Comparison of ENCODE assay signal across 25 cellular contexts in the genomic region with DNA sequence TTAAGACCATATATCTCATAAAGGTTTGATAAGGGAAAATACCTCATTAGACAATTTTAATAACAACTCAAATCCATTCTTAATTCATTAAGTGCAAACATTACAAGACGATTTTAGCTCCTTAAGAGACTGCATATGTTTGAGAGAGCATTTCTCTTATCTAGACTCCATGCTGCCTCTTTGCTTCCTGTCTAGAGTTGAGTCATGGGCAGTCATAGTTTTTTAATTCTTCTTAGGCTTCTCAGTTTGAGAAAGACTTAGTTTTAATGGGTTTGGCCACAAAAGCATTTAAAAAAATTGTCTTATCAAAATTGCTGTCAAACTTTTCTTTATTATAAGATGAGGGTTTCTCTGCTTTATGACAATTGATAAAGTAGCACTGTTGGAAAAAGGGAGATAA.
A peak's percentile ranks its signal among the peaks of the same experiment; 100 is the strongest.
DNase-seq lines count a peak whose midpoint lies in the region; ATAC-seq and TF ChIP-seq lines count a peak whose summit lies in the region.
"Had no signal": no experiment of that assay in that cellular context is flagged by ENCODE, and none has a peak within 500 bp of the region (broad histone marks: within the 10 kb centered on the region; RNA-seq: fewer than 3 reads in every experiment).

No MANE protein-coding gene starts in this region.

- H3K4me3 Mint-ChIP-seq in activated naive CD8-positive, alpha-beta T cell treated with anti-CD3 and anti-CD28 coated beads for 36 hours, result no peak overlapping the region
- H3K4me3 Mint-ChIP-seq: activated naive CD8-positive, alpha-beta T cell; activated T-helper 17 cell treated with anti-CD3 and anti-CD28 coated beads, Interleukin-2, amount 50 U/mL, for 72 hours; CD8-positive, alpha-beta T cell; WTC11 had no signal

- no peak overlapping the region for H3K9ac ChIP-seq in SK-N-SH

- no peak for TF ChIP-seq EP300 in SK-N-SH (IDR thresholded peaks at IDR 0.05; ENCODE audit: borderline replicate concordance in 1 of 2, low read depth in 1 of 2, low read length in 1 of 2)

- no peak overlapping the region for H3K27ac ChIP-seq in SK-N-SH (ENCODE audit: low read depth in 2 of 2, low read length in 1 of 2)
- H3K27ac ChIP-seq: 22Rv1, body of pancreas, esophagus squamous epithelium, transverse colon had no signal

- H3K9me2 ChIP-seq in SK-N-SH, result no peaks in the 10 kb centered on the region

- H2AFZ ChIP-seq in SK-N-SH (ENCODE audit: low read depth), result no peak overlapping the region

- H3K4me2 ChIP-seq in SK-N-SH, result no peak overlapping the region

- no peak for ATAC-seq in SK-N-SH treated with all-trans-retinoic acid at 6 μM for 48 hours
- ATAC-seq: activated T-helper 17 cell treated with anti-CD3 and anti-CD28 coated beads, Interleukin-2, amount 50 U/mL, for 72 hours; body of pancreas; CD8-positive, alpha-beta T cell; WTC11 had no signal

- H3K27me3 Mint-ChIP-seq in activated naive CD8-positive, alpha-beta T cell treated with anti-CD3 and anti-CD28 coated beads for 36 hours, result no peaks in the 10 kb centered on the region
- H3K27me3 Mint-ChIP-seq: activated naive CD8-positive, alpha-beta T cell; activated T-helper 17 cell treated with anti-CD3 and anti-CD28 coated beads, Interleukin-2, amount 50 U/mL, for 72 hours; progenitor cell of endocrine pancreas had no signal

- TF ChIP-seq RAD21 in SK-N-SH (IDR thresholded peaks at IDR 0.05; ENCODE audit: low read length), result no peak

- H3K27ac Mint-ChIP-seq in activated naive CD8-positive, alpha-beta T cell treated with anti-CD3 and anti-CD28 coated beads for 36 hours, result no peak overlapping the region
- H3K27ac Mint-ChIP-seq: activated naive CD8-positive, alpha-beta T cell; activated T-helper 17 cell treated with anti-CD3 and anti-CD28 coated beads, Interleukin-2, amount 50 U/mL, for 72 hours; CD8-positive, alpha-beta T cell; progenitor cell of endocrine pancreas; WTC11 had no signal

- no peaks in the 10 kb centered on the region for H3K79me2 ChIP-seq in SK-N-SH (ENCODE audit: insufficient read depth)

- H4K20me1 ChIP-seq in SK-N-SH (ENCODE audit: insufficient read depth), result no peaks in the 10 kb centered on the region

- 0% methylated on average over 1 of the region's 1 CpG for WGBS in SK-N-SH (ENCODE audit: low lambda C conversion rate)

- H3K4me1 ChIP-seq in SK-N-SH (ENCODE audit: control insufficient read depth in 1 of 2, insufficient read depth in 2 of 2, low read depth in 1 of 2, low read length in 1 of 2), result no peaks in the 10 kb centered on the region; a peak in 1 of 4 replicates
- H3K4me1 ChIP-seq: body of pancreas, esophagus squamous epithelium, transverse colon had no signal

- no peaks in the 10 kb centered on the region for H3F3A ChIP-seq in SK-N-SH (replicated peaks; ENCODE audit: insufficient read depth)

- TF ChIP-seq CTCF in SK-N-SH (IDR thresholded peaks at IDR 0.05) (no peak), fibroblast of the aortic adventitia (IDR thresholded peaks at IDR 0.05; ENCODE audit: insufficient read depth, low read length) (no peak)

- POLR2A ChIA-PET in SK-N-SH (lab: Yijun Ruan, JAX), result no interaction called here

- CTCF ChIA-PET in SK-N-SH (lab: Yijun Ruan, JAX), result no interaction called here

- H3K9me3 Mint-ChIP-seq in activated naive CD8-positive, alpha-beta T cell treated with anti-CD3 and anti-CD28 coated beads for 36 hours, result no peaks in the 10 kb centered on the region
- H3K9me3 Mint-ChIP-seq: activated T-helper 17 cell treated with anti-CD3 and anti-CD28 coated beads, Interleukin-2, amount 50 U/mL, for 72 hours; WTC11 had no signal

- H3K27me3 ChIP-seq in SK-N-SH (ENCODE audit: insufficient read depth), result no peaks in the 10 kb centered on the region
- H3K27me3 ChIP-seq: body of pancreas, esophagus squamous epithelium, transverse colon had no signal

- no peaks in the 10 kb centered on the region for H3K9me3 ChIP-seq in SK-N-SH
- H3K9me3 ChIP-seq: body of pancreas, esophagus squamous epithelium, transverse colon had no signal

- H3K36me3 ChIP-seq in SK-N-SH (replicated peaks in 1 of 2; ENCODE audit: control insufficient read depth in 1 of 2, insufficient read depth in 2 of 2, low read length in 1 of 2), result no peaks in the 10 kb centered on the region
- H3K36me3 ChIP-seq: esophagus squamous epithelium, transverse colon had no signal

- no peaks in the 10 kb centered on the region for H3K36me3 Mint-ChIP-seq in activated naive CD8-positive, alpha-beta T cell treated with anti-CD3 and anti-CD28 coated beads for 36 hours
- H3K36me3 Mint-ChIP-seq: activated naive CD8-positive, alpha-beta T cell; CD8-positive, alpha-beta T cell; WTC11 had no signal

- no peak overlapping the region for H3K4me3 ChIP-seq in SK-N-SH (ENCODE audit: low read depth in 2 of 2, low read length in 1 of 2)
- no peak overlapping the region for H3K4me3 ChIP-seq in fibroblast of the aortic adventitia (ENCODE audit: low read depth, low read length)
- H3K4me3 ChIP-seq: body of pancreas, esophagus squamous epithelium, lung, transverse colon had no signal

- H3K4me1 Mint-ChIP-seq in activated naive CD8-positive, alpha-beta T cell treated with anti-CD3 and anti-CD28 coated beads for 36 hours, result no peaks in the 10 kb centered on the region
- H3K4me1 Mint-ChIP-seq: activated T-helper 17 cell treated with anti-CD3 and anti-CD28 coated beads, Interleukin-2, amount 50 U/mL, for 72 hours had no signal

- DNase-seq in SK-N-SH (no peak), amniotic stem cell (lab: John Stamatoyannopoulos, UW) (peak; percentile 3), fibroblast of the aortic adventitia (ENCODE audit: low read depth) (peak; percentile 25), epidermal melanocyte (ENCODE audit: insufficient read length, low spot score) (no peak)
- DNase-seq in activated CD8-positive, alpha-beta memory T cell treated with anti-CD3 and anti-CD28 coated beads, Interleukin-2, amount 50 U/mL, for 4 hours, result no peak
- DNase-seq in activated naive CD8-positive, alpha-beta T cell treated with anti-CD3 and anti-CD28 coated beads for 36 hours, result no peak
- no peak for DNase-seq in activated CD4-positive, CD25-positive, alpha-beta regulatory T cell treated with anti-CD3 and anti-CD28 coated beads, Interleukin-2, amount 50 U/mL, for 72 hours
- DNase-seq: activated CD4-positive, alpha-beta T cell treated with anti-CD3 and anti-CD28 coated beads, Interleukin-2, amount 50 U/mL, for 48 hours; activated CD8-positive, alpha-beta memory T cell treated with anti-CD3 and anti-CD28 coated beads, Interleukin-2, amount 50 U/mL, for 48 hours; body of pancreas; CD8-positive, alpha-beta T cell; effector CD8-positive, alpha-beta T cell; esophagus squamous epithelium; kidney glomerular epithelial cell; MV-4-11; NCI-H524; T-helper 2 cell; transverse colon had no signal

TF ChIP-seq in SK-N-SH treated with all-trans-retinoic acid at 6 μM for 48 hours, 23 proteins besides CTCF, POLR2A, EP300 and RAD21:
- TF ChIP-seq ZNF70 (CRISPR knock-in tag; IDR thresholded peaks at IDR 0.05) (no peak), ISL1 (CRISPR knock-in tag; IDR thresholded peaks at IDR 0.05) (peak; percentile 45; the same call in 1 of the 2 replicates)

TF ChIP-seq in SK-N-SH, 30 proteins besides CTCF, POLR2A, EP300 and RAD21:
- TF ChIP-seq YY1 (IDR thresholded peaks at IDR 0.05; ENCODE audit: low read depth) (no peak), POLR2AphosphoS5 (IDR thresholded peaks at IDR 0.05; ENCODE audit: low read depth, low read length) (no peak), EZH2phosphoT487 (IDR thresholded peaks at IDR 0.05; ENCODE audit: borderline replicate concordance, low read depth) (no peak), RXRA (IDR thresholded peaks at IDR 0.05; ENCODE audit: borderline replicate concordance, low read depth) (no peak), ELF1 (IDR thresholded peaks at IDR 0.05) (no peak), FOSL2 (IDR thresholded peaks at IDR 0.05; ENCODE audit: borderline replicate concordance, low read depth) (no peak), SMC3 (IDR thresholded peaks at IDR 0.05; ENCODE audit: low read depth, low read length) (no peak), FOXM1 (IDR thresholded peaks at IDR 0.05; ENCODE audit: low read depth) (no peak), JUND (IDR thresholded peaks at IDR 0.05) (no peak), NFIC (IDR thresholded peaks at IDR 0.05; ENCODE audit: borderline replicate concordance) (no peak), MEF2A (IDR thresholded peaks at IDR 0.05; ENCODE audit: borderline replicate concordance, low read depth) (no peak), CHD2 (IDR thresholded peaks at IDR 0.05; ENCODE audit: low read length, partially characterized antibody) (no peak), TCF12 (IDR thresholded peaks at IDR 0.05) (no peak), FOXJ3 (CRISPR knock-in tag; IDR thresholded peaks at IDR 0.05) (no peak)
- TF ChIP-seq, protein P1, sequence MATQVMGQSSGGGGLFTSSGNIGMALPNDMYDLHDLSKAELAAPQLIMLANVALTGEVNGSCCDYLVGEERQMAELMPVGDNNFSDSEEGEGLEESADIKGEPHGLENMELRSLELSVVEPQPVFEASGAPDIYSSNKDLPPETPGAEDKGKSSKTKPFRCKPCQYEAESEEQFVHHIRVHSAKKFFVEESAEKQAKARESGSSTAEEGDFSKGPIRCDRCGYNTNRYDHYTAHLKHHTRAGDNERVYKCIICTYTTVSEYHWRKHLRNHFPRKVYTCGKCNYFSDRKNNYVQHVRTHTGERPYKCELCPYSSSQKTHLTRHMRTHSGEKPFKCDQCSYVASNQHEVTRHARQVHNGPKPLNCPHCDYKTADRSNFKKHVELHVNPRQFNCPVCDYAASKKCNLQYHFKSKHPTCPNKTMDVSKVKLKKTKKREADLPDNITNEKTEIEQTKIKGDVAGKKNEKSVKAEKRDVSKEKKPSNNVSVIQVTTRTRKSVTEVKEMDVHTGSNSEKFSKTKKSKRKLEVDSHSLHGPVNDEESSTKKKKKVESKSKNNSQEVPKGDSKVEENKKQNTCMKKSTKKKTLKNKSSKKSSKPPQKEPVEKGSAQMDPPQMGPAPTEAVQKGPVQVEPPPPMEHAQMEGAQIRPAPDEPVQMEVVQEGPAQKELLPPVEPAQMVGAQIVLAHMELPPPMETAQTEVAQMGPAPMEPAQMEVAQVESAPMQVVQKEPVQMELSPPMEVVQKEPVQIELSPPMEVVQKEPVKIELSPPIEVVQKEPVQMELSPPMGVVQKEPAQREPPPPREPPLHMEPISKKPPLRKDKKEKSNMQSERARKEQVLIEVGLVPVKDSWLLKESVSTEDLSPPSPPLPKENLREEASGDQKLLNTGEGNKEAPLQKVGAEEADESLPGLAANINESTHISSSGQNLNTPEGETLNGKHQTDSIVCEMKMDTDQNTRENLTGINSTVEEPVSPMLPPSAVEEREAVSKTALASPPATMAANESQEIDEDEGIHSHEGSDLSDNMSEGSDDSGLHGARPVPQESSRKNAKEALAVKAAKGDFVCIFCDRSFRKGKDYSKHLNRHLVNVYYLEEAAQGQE (IDR thresholded peaks at IDR 0.05; ENCODE audit: low read depth, low read length), result no peak
- TF ChIP-seq, protein P2, sequence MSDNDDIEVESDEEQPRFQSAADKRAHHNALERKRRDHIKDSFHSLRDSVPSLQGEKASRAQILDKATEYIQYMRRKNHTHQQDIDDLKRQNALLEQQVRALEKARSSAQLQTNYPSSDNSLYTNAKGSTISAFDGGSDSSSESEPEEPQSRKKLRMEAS (IDR thresholded peaks at IDR 0.05; ENCODE audit: low read depth), result no peak
TF ChIP-seq in SK-N-SH: peak in this region for 0.

Comparison
In these comparisons a context has a peak if more than half of its experiments do, and no peak if none do; other contexts are left out.
1. DNase-seq: peak in amniotic stem cell (single experiment) and fibroblast of the aortic adventitia (single experiment); none in SK-N-SH (single experiment), epidermal melanocyte (single experiment), activated CD8-positive, alpha-beta memory T cell treated with anti-CD3 and anti-CD28 coated beads, Interleukin-2, amount 50 U/mL, for 4 hours (single experiment), activated naive CD8-positive, alpha-beta T cell treated with anti-CD3 and anti-CD28 coated beads for 36 hours (single experiment) and activated CD4-positive, CD25-positive, alpha-beta regulatory T cell treated with anti-CD3 and anti-CD28 coated beads, Interleukin-2, amount 50 U/mL, for 72 hours (single experiment).